In genomic region chr3:14716593-14716992, GRCh38 we compare ENCODE assay signal across 31 cellular contexts. TPM values are rescaled to one million over a fixed set of nuclear protein-coding genes. Genes with fewer than 3 reads are reported as not detected.
DNase-seq lines count a peak whose midpoint lies in the region; ATAC-seq and TF ChIP-seq lines count a peak whose summit lies in the region.
"Had no signal": no experiment of that assay in that cellular context is flagged by ENCODE, and none has a peak within 500 bp of the region (broad histone marks: within the 10 kb centered on the region; RNA-seq: fewer than 3 reads in every experiment).

No MANE protein-coding gene starts in this region.

- TF ChIP-seq CTCF in tibial artery (IDR thresholded peaks at IDR 0.05): no peak

- no peaks in the 10 kb centered on the region for H3K36me3 ChIP-seq in GM23248 (ENCODE audit: low read depth)
- H3K36me3 ChIP-seq in SJCRH30: no peaks in the 10 kb centered on the region
- no peaks in the 10 kb centered on the region for H3K36me3 ChIP-seq in tibial artery
- no peaks in the 10 kb centered on the region for H3K36me3 ChIP-seq in Karpas-422 (ENCODE audit: insufficient read depth, low read length)
- H3K36me3 ChIP-seq: esophagus squamous epithelium, thoracic aorta had no signal

- 0 out of 2 replicates have a peak overlapping the region, but pooled peaks have one; percentile 2 for H3K27ac ChIP-seq in GM23248
- H3K27ac ChIP-seq in SJCRH30: no peak overlapping the region
- H3K27ac ChIP-seq in tibial artery: no peak overlapping the region
- no peak overlapping the region for H3K27ac ChIP-seq in Karpas-422 (ENCODE audit: low read length)
- H3K27ac ChIP-seq: C4-2B, esophagus squamous epithelium, KMS-11, psoas muscle, thoracic aorta had no signal

- H3K9ac ChIP-seq in GM23248: no peak overlapping the region
- no peak overlapping the region for H3K9ac ChIP-seq in Karpas-422 (ENCODE audit: low read length)
- H3K9ac ChIP-seq: KMS-11 had no signal

- DNase-seq in AG08396 (ENCODE audit: low spot score) (peak; percentile 24), GM23248 (peak; percentile 68), SJCRH30 (no peak), kidney glomerular epithelial cell (lab: John Stamatoyannopoulos, UW) (peak; percentile 56), 8988T (no peak), tibial artery (no peak), Karpas-422 (no peak)
- DNase-seq: activated CD4-positive, alpha-beta T cell treated with anti-CD3 and anti-CD28 coated beads for 36 hours; activated CD8-positive, alpha-beta T cell treated with anti-CD3 and anti-CD28 coated beads, Interleukin-2, amount 10 ng/mL, durations not matched to agents 7 days and 5 days; activated effector memory CD4-positive, alpha-beta T cell treated with Interleukin-2 at 50 U/mL for 16 hours; activated naive CD8-positive, alpha-beta T cell treated with anti-CD3 and anti-CD28 coated beads, Interleukin-2, amount 10 ng/mL, durations not matched to agents 7 days and 5 days; activated T-cell treated with anti-CD3 and anti-CD28 coated beads for 4 hours; Caco-2; central memory CD4-positive, alpha-beta T cell; DMS79 treated with DMSO at 0.1 percent for 48 hours; endodermal cell; esophagus squamous epithelium; H9; left ventricle myocardium superior; naive B cell; NCI-H146; NCI-H2107; NCI-H446; NCI-H82; psoas muscle; stimulated activated naive CD8-positive, alpha-beta T cell treated with anti-CD3 and anti-CD28 coated beads, Interleukin-15, Interleukin-2, amounts not matched to agents 100 U/mL and 50 U/mL, for 24 hours had no signal

- no peak for ATAC-seq in GM21367 (IDR thresholded peaks at IDR 0.05; ENCODE audit: unreplicated experiment)
- ATAC-seq: activated CD4-positive, alpha-beta T cell treated with anti-CD3 and anti-CD28 coated beads for 36 hours; activated CD8-positive, alpha-beta T cell treated with anti-CD3 and anti-CD28 coated beads, Interleukin-2, amount 10 ng/mL, durations not matched to agents 7 days and 5 days; left ventricle myocardium superior; psoas muscle; SK-N-SH treated with all-trans-retinoic acid at 6 μM for 48 hours; stimulated activated naive CD8-positive, alpha-beta T cell treated with anti-CD3 and anti-CD28 coated beads, Interleukin-15, Interleukin-2, amounts not matched to agents 100 U/mL and 50 U/mL, for 24 hours had no signal

- in situ Hi-C loops in GM23248 (cut with MboI): no loop called here

- H3K4me2 ChIP-seq in GM23248 (ENCODE audit: unreplicated experiment): peak overlapping the region; percentile 30
- H3K4me2 ChIP-seq in Karpas-422 (ENCODE audit: low read depth, low read length, poor library complexity, severe bottlenecking): no peak overlapping the region
- H3K4me2 ChIP-seq: KMS-11 had no signal

- 0% methylated on average over 1 of the region's 1 CpG for WGBS in GM23248 (ENCODE audit: low coverage in 1 of 2, low lambda C conversion rate in 2 of 2, missing lambda C conversion rate in 2 of 2), 2 experiments

- no peaks in the 10 kb centered on the region for H3F3A ChIP-seq in GM23248 (ENCODE audit: insufficient read depth)

- H3K9me2 ChIP-seq in GM23248 (ENCODE audit: insufficient read depth): no peaks in the 10 kb centered on the region
- no peaks in the 10 kb centered on the region for H3K9me2 ChIP-seq in Karpas-422 (replicated peaks; ENCODE audit: insufficient read depth, low read length)

- H4K20me1 ChIP-seq in GM23248 (ENCODE audit: insufficient read depth): no peaks in the 10 kb centered on the region
- H4K20me1 ChIP-seq in Karpas-422 (ENCODE audit: insufficient read depth, low read depth, low read length): no peaks in the 10 kb centered on the region

- H3K4me3 ChIP-seq in GM23248: no peak overlapping the region
- H3K4me3 ChIP-seq in SJCRH30: peak overlapping the region; percentile 47
- H3K4me3 ChIP-seq in tibial artery: no peak overlapping the region
- H3K4me3 ChIP-seq in Karpas-422 (ENCODE audit: low read length): no peak overlapping the region
- H3K4me3 ChIP-seq: esophagus squamous epithelium, psoas muscle, thoracic aorta had no signal

- H2AFZ ChIP-seq in GM23248: no peak overlapping the region
- no peak overlapping the region for H2AFZ ChIP-seq in Karpas-422 (ENCODE audit: low read length)

- H3K4me1 ChIP-seq in GM23248 (ENCODE audit: insufficient read depth): peaks cover 18% of the 10 kb centered on the region
- H3K4me1 ChIP-seq in SJCRH30: no peaks in the 10 kb centered on the region
- H3K4me1 ChIP-seq in tibial artery: no peaks in the 10 kb centered on the region
- no peaks in the 10 kb centered on the region for H3K4me1 ChIP-seq in Karpas-422 (ENCODE audit: low read length)
- H3K4me1 ChIP-seq: Caco-2, esophagus squamous epithelium, psoas muscle had no signal

- H3K79me2 ChIP-seq in GM23248 (ENCODE audit: insufficient read depth) (no peaks in the 10 kb centered on the region), Karpas-422 (ENCODE audit: low read length) (no peaks in the 10 kb centered on the region)

- H3K27me3 ChIP-seq in GM23248 (replicated peaks; ENCODE audit: insufficient read depth) (no peaks in the 10 kb centered on the region), SJCRH30 (peaks cover 5% of the 10 kb centered on the region; the same call in 1 of the 2 replicates), tibial artery (no peaks in the 10 kb centered on the region), Karpas-422 (ENCODE audit: low read length) (no peaks in the 10 kb centered on the region)
- H3K27me3 ChIP-seq: esophagus squamous epithelium had no signal

- intact Hi-C loops in tibial artery (cut with DNase I; ENCODE audit: low total_unique reads): no loop called here

- no peaks in the 10 kb centered on the region for H3K9me3 ChIP-seq in GM23248 (ENCODE audit: low read depth)
- no peaks in the 10 kb centered on the region for H3K9me3 ChIP-seq in SJCRH30 (replicated peaks)
- H3K9me3 ChIP-seq in tibial artery: peaks cover 0 to 15% (median 5%) of the 10 kb centered on the region in 3 donors
- H3K9me3 ChIP-seq in Karpas-422 (ENCODE audit: low read length): no peaks in the 10 kb centered on the region

RNA-seq across cellular contexts. Expression of gene C3orf20, which starts 41.7 kb away (rescaled TPM):
- not detected in 2 replicates for total RNA-seq in GM23248 (2014; rRNA removed; shearing (Covaris generic))
- not detected in 2 replicates for polyA plus RNA-seq in GM23248 (2016; fragmentation: Nextera tagmentation; extraction: Ambion mirVana)
- not detected in 2 replicates for total RNA-seq in SJCRH30 (2014; rRNA removed; shearing (Covaris generic))
- total RNA-seq in Karpas-422 (2014; rRNA removed; shearing (Covaris generic); ENCODE audit: low replicate concordance): not detected in 2 replicates
- total RNA-seq: activated CD4-positive, alpha-beta T cell treated with anti-CD3 and anti-CD28 coated beads for 36 hours; endodermal cell; esophagus squamous epithelium; H9; left ventricle myocardium superior; thoracic aorta had no signal

Comparison
In these comparisons a context has a peak if more than half of its experiments do, and no peak if none do; other contexts are left out.
1. DNase-seq: peak in AG08396 (single experiment), GM23248 (single experiment) and kidney glomerular epithelial cell (single experiment); none in SJCRH30 (0 of 2), 8988T (single experiment), tibial artery (0 of 2) and Karpas-422 (single experiment).